Comparison of ENCODE assay signal across 1 cellular context in the genomic region with DNA sequence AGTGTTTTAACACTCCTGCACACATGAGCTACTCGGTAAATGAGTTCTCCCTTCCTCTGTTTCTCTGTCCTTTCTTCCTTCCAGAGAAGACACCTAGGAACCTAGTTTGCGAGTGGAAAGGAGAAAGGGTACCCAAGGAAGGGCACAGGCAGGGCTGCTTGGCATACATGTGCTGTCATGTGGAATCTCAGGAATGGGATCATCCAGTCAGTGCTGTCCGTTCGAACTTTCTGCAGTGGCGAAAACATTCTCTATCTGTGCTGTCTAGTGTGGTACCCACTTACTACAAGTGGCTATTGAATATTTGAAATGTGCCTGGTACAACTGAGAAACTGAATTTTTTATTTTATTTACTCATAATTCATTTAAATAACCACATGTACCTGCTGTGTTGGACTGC.
TF ChIP-seq lines count a peak whose summit lies in the region.

No MANE protein-coding gene starts in this region.

TF ChIP-seq in SK-N-SH treated with all-trans-retinoic acid at 6 μM for 48 hours, 23 proteins besides CTCF, POLR2A, EP300 and RAD21 (continued from another document):
- TF ChIP-seq, protein P1, sequence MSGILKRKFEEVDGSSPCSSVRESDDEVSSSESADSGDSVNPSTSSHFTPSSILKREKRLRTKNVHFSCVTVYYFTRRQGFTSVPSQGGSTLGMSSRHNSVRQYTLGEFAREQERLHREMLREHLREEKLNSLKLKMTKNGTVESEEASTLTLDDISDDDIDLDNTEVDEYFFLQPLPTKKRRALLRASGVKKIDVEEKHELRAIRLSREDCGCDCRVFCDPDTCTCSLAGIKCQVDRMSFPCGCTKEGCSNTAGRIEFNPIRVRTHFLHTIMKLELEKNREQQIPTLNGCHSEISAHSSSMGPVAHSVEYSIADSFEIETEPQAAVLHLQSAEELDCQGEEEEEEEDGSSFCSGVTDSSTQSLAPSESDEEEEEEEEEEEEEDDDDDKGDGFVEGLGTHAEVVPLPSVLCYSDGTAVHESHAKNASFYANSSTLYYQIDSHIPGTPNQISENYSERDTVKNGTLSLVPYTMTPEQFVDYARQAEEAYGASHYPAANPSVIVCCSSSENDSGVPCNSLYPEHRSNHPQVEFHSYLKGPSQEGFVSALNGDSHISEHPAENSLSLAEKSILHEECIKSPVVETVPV (CRISPR knock-in tag; IDR thresholded peaks at IDR 0.05), result no peak
- no peak for TF ChIP-seq ESRRG (CRISPR knock-in tag; IDR thresholded peaks at IDR 0.05)
- no peak for TF ChIP-seq ARNTL (CRISPR knock-in tag; IDR thresholded peaks at IDR 0.05; ENCODE audit: borderline replicate concordance, low read depth)
- no peak for TF ChIP-seq PATZ1 (CRISPR knock-in tag; IDR thresholded peaks at IDR 0.05; ENCODE audit: borderline replicate concordance)
